15 cellular contexts compared by ENCODE assay signal in genomic region chr11:10520562-10520961, GRCh38. TPM values are rescaled to one million over a fixed set of nuclear protein-coding genes. Genes with fewer than 3 reads are reported as not detected.
A peak's percentile ranks its signal among the peaks of the same experiment; 100 is the strongest.
DNase-seq lines count a peak whose midpoint lies in the region; ATAC-seq, FAIRE-seq and TF ChIP-seq lines count a peak whose summit lies in the region.
"Had no signal": no experiment of that assay in that cellular context is flagged by ENCODE, and none has a peak within 500 bp of the region (broad histone marks: within the 10 kb centered on the region; RNA-seq: fewer than 3 reads in every experiment).

No MANE protein-coding gene starts in this region.

- H3K23ac ChIP-seq in IMR-90 (ENCODE audit: low read depth, low read length): no peak overlapping the region

- no peak overlapping the region for H3K4me2 ChIP-seq in IMR-90 (ENCODE audit: low read depth, low read length)
- no peak overlapping the region for H3K4me2 ChIP-seq in keratinocyte (ENCODE audit: control insufficient read depth, extremely low read depth, insufficient read depth, low read depth, low read length)
- H3K4me2 ChIP-seq: BLaER1 had no signal

- ATAC-seq in IMR-90 (ENCODE audit: low read depth) (no peak), GM19397 (IDR thresholded peaks at IDR 0.05; ENCODE audit: unreplicated experiment) (no peak)
- ATAC-seq: HepG2 had no signal

- no peak overlapping the region for H4K5ac ChIP-seq in IMR-90 (ENCODE audit: low read depth, low read length)

- no peak overlapping the region for H4K91ac ChIP-seq in IMR-90 (ENCODE audit: insufficient read depth, low read depth, low read length)

- no peak overlapping the region for H3K4ac ChIP-seq in IMR-90 (ENCODE audit: low read depth, low read length)

- TF ChIP-seq CTCF in IMR-90 (conservative IDR thresholded peaks at IDR 0.05; ENCODE audit: low read depth, low read length) (no peak), keratinocyte (optimal IDR thresholded peaks at IDR 0.05 in 1 of 3, IDR thresholded peaks at IDR 0.05 in 1 of 3, conservative IDR thresholded peaks at IDR 0.05 in 1 of 3; ENCODE audit: extremely low read depth in 1 of 3, insufficient read depth in 2 of 3, low read length in 3 of 3) (no peak), esophagus squamous epithelium (IDR thresholded peaks at IDR 0.05) (no peak)

- H2BK15ac ChIP-seq in IMR-90 (ENCODE audit: low read depth, low read length): no peak overlapping the region

- H3K36me3 ChIP-seq in IMR-90 (ENCODE audit: control insufficient read depth, insufficient read depth, low read length) (peaks cover 10% of the 10 kb centered on the region), keratinocyte (ENCODE audit: control insufficient read depth in 2 of 2, extremely low read depth in 1 of 2, insufficient read depth in 2 of 2, low read length in 2 of 2) (peaks cover 0 to 12% of the 10 kb centered on the region in 2 experiments), esophagus squamous epithelium (peaks cover 0 to 70% (median 5%) of the 10 kb centered on the region in 3 donors)

- no peak overlapping the region for H3K4me3 ChIP-seq in IMR-90 (ENCODE audit: insufficient read depth, low read depth, low read length)
- H3K4me3 ChIP-seq in keratinocyte (ENCODE audit: control insufficient read depth in 2 of 3, extremely low read depth in 1 of 3, insufficient read depth in 2 of 3, low read depth in 1 of 3, low read length in 3 of 3): no peak overlapping the region
- H3K4me3 ChIP-seq in esophagus squamous epithelium: no peak overlapping the region
- H3K4me3 ChIP-seq: BLaER1 had no signal

- TF ChIP-seq POLR2A in IMR-90 (IDR thresholded peaks at IDR 0.05; ENCODE audit: low read depth, low read length) (no peak), esophagus squamous epithelium (IDR thresholded peaks at IDR 0.05) (no peak)

- no peak overlapping the region for H2AK9ac ChIP-seq in IMR-90 (replicated peaks; ENCODE audit: low read depth, low read length, poor library complexity)

- no peak overlapping the region for H3K9ac ChIP-seq in IMR-90 (ENCODE audit: low read depth, low read length)
- H3K9ac ChIP-seq in keratinocyte (ENCODE audit: control insufficient read depth, extremely low read depth, insufficient read depth, low read length): no peak overlapping the region
- H3K9ac ChIP-seq: BLaER1 had no signal

- 0 out of 2 replicates have a peak, but pooled peaks cover 11% of the 10 kb centered on the region for H3K9me1 ChIP-seq in IMR-90 (ENCODE audit: insufficient read depth, low read length)
- H3K9me1 ChIP-seq in keratinocyte (ENCODE audit: control insufficient read depth, extremely low read depth, insufficient read depth, low read length): no peaks in the 10 kb centered on the region

- no peak overlapping the region for H2AFZ ChIP-seq in IMR-90 (replicated peaks; ENCODE audit: low read length, poor library complexity)
- no peak overlapping the region for H2AFZ ChIP-seq in keratinocyte (ENCODE audit: control insufficient read depth, low read length)

- no peak overlapping the region for H4K8ac ChIP-seq in IMR-90 (ENCODE audit: low read depth in 2 of 2, low read length in 2 of 2)

- H2AK5ac ChIP-seq in IMR-90 (ENCODE audit: low read depth, low read length): no peak overlapping the region

- DNase-seq in IMR-90 (no peak), keratinocyte (ENCODE audit: low read depth, low spot score) (no peak), NCI-H226 (no peak), esophagus squamous epithelium (lab: John Stamatoyannopoulos, UW) (no peak)
- DNase-seq: 8988T, AML-193, DMS53, GOT3, H9 had no signal

- H3K27me3 ChIP-seq in IMR-90 (ENCODE audit: control insufficient read depth, insufficient read depth, low read length): no peaks in the 10 kb centered on the region
- H3K27me3 ChIP-seq in keratinocyte (ENCODE audit: control insufficient read depth, extremely low read depth, insufficient read depth, low read length): no peaks in the 10 kb centered on the region
- no peaks in the 10 kb centered on the region for H3K27me3 ChIP-seq in esophagus squamous epithelium
- H3K27me3 ChIP-seq: BLaER1 had no signal

- intact Hi-C loops in IMR-90 (cut with micrococcal nuclease) (loop anchor here (10.0 kb wide), 1 partner anchor 196 kb away; no protein-coding TSS in a partner anchor), esophagus squamous epithelium (cut with DNase I) (no loop called here)

- H3K79me2 ChIP-seq in keratinocyte (ENCODE audit: control insufficient read depth, insufficient read depth, low read length): peaks cover 2% of the 10 kb centered on the region

- H2BK20ac ChIP-seq in IMR-90 (ENCODE audit: low read depth, low read length): no peak overlapping the region

- no peak overlapping the region for H2BK5ac ChIP-seq in IMR-90 (ENCODE audit: low read depth, low read length, poor library complexity, severe bottlenecking)

- H3K27ac ChIP-seq in IMR-90 (ENCODE audit: insufficient read depth, low read length) (no peak overlapping the region), cingulate gyrus (ENCODE audit: low read depth, low read length) (peak overlapping the region; percentile 92), keratinocyte (ENCODE audit: control insufficient read depth, insufficient read depth, low read length) (peak overlapping the region; percentile 70), temporal lobe (ENCODE audit: low read depth, low read length) (peak overlapping the region; percentile 98), esophagus squamous epithelium (peak overlapping the region in 1 of 4 donors; percentile 86)
- H3K27ac ChIP-seq: BLaER1 had no signal

- H3K79me1 ChIP-seq in IMR-90 (ENCODE audit: low read depth in 1 of 2, low read length in 2 of 2): peaks cover 0 to 16% of the 10 kb centered on the region in 2 experiments; a peak in 3 of 4 replicates

- WGBS in IMR-90 (ENCODE audit: extremely low coverage in 2 of 2, insufficient read length in 1 of 2), 2 experiments: no CpG with 5 or more reads among the region's 2 CpGs
- WGBS in esophagus squamous epithelium, 2 donors: 83 to 84% methylated on average over 2 of the region's 2 CpGs

- FAIRE-seq in keratinocyte (lab: Jason Lieb, UNC): no peak
- FAIRE-seq: HepG2, HTR-8/SVneo had no signal

- H3K56ac ChIP-seq in IMR-90 (ENCODE audit: extremely low read depth, insufficient read depth, low read length): no peak overlapping the region

- H3K4me1 ChIP-seq in IMR-90 (ENCODE audit: control insufficient read depth, insufficient read depth, low read length) (peaks cover 5% of the 10 kb centered on the region), keratinocyte (ENCODE audit: control insufficient read depth, extremely low read depth, insufficient read depth, low read length) (peaks cover 42% of the 10 kb centered on the region), esophagus squamous epithelium (peaks cover 0 to 58% (median 11%) of the 10 kb centered on the region in 3 donors)
- H3K4me1 ChIP-seq: BLaER1 had no signal

- POLR2A ChIA-PET in IMR-90 (lab: Charles Lee; ENCODE audit: unreplicated experiment): no interaction called here

- no peak overlapping the region for H3K18ac ChIP-seq in IMR-90 (ENCODE audit: low read depth, low read length)

- CTCF ChIA-PET in IMR-90 (lab: Yijun Ruan, JAX): interaction anchor here (0.8 to 1.2 kb wide), 2 partner anchors 215 to 216 kb away, joined by 3 read pairs; no protein-coding TSS in a partner anchor

- H3K14ac ChIP-seq in IMR-90 (replicated peaks; ENCODE audit: low read depth, low read length): no peak overlapping the region

- no peak for TF ChIP-seq RAD21 in IMR-90 (IDR thresholded peaks at IDR 0.05; ENCODE audit: low read length)

- dilution Hi-C loops in IMR-90 (cut with HindIII; ENCODE audit: low sequenced_read_pairs, unreplicated experiment) (loop anchor here (25.0 kb wide), 1 partner anchor 217 kb away; no protein-coding TSS in a partner anchor), keratinocyte (cut with MboI; ENCODE audit: extremely low pct_ligation_motif_present, low sequenced_read_pairs) (loop anchor here (25.0 kb wide), 1 partner anchor 217 kb away; no protein-coding TSS in a partner anchor)

- H4K20me1 ChIP-seq in IMR-90 (ENCODE audit: insufficient read depth, low read length) (no peaks in the 10 kb centered on the region), keratinocyte (ENCODE audit: control insufficient read depth, extremely low read depth, insufficient read depth, low read length) (no peaks in the 10 kb centered on the region)
- H4K20me1 ChIP-seq: BLaER1 had no signal

- H3K9me3 ChIP-seq in IMR-90 (ENCODE audit: control insufficient read depth, insufficient read depth, low read length): no peaks in the 10 kb centered on the region
- H3K9me3 ChIP-seq in keratinocyte (ENCODE audit: control insufficient read depth, low read depth, low read length): no peaks in the 10 kb centered on the region
- H3K9me3 ChIP-seq in esophagus squamous epithelium: no peaks in the 10 kb centered on the region
- H3K9me3 ChIP-seq: BLaER1 had no signal

- H2BK120ac ChIP-seq in IMR-90 (ENCODE audit: low read depth, low read length): no peak overlapping the region

- BruUV-seq in IMR-90 (replicated peaks; lab: Mats Ljungman, UMichigan): no TSS peak

- in situ Hi-C loops in IMR-90 (cut with MboI; ENCODE audit: low sequenced_read_pairs): no loop called here

RNA-seq across cellular contexts. Expression of gene RNF141, which starts 20.4 kb away (rescaled TPM):
- 18.6 and 34.2 TPM in 2 replicates for total RNA-seq in IMR-90 (2012; rRNA removed)
- 10.6 and 13.8 TPM in 2 replicates for polyA plus RNA-seq in IMR-90 (2012; rRNA removed)
- polyA plus RNA-seq in IMR-90 (2012; cell fraction: cytosol; rRNA removed): 2.1 and 3.4 TPM in 2 replicates
- polyA plus RNA-seq in IMR-90 (2012; cell fraction: nucleus; rRNA removed; ENCODE audit: low replicate concordance): 0.53 and 6.1 TPM in 2 replicates
- polyA plus RNA-seq in keratinocyte: 27.8 to 59.1 TPM (median 45.2 TPM) in 3 replicates
- polyA plus RNA-seq in keratinocyte (2011; ENCODE audit: low read depth): 56.1 TPM
- polyA plus RNA-seq in keratinocyte (2011; cell fraction: cytosol; rRNA removed): 26.5 and 45.6 TPM in 2 replicates
- 13.4 and 21.0 TPM in 2 replicates for polyA plus RNA-seq in keratinocyte (2011; cell fraction: nucleus; rRNA removed)
- 34.4 and 54.8 TPM in 2 replicates for polyA plus RNA-seq in keratinocyte (2012; ENCODE audit: low replicate concordance)
- polyA minus RNA-seq in keratinocyte: 9.1 to 40.1 TPM (median 34.0 TPM) in 3 replicates
- polyA minus RNA-seq in keratinocyte (2011; cell fraction: cytosol; rRNA and poly(A)+ RNA removed): 28.4 TPM
- 8.3 and 14.4 TPM in 2 replicates for polyA minus RNA-seq in keratinocyte (2011; cell fraction: nucleus; rRNA and poly(A)+ RNA removed)
- 64.7 TPM for total RNA-seq in temporal lobe
- total RNA-seq in esophagus squamous epithelium: 10 to 100 TPM; 51.7 to 88.4 (median 56.9) TPM

RNA-seq across cellular contexts. Expression of gene LYVE1, which starts 47.9 kb away (rescaled TPM):
- total RNA-seq in IMR-90 (2012; rRNA removed) (not detected in 2 replicates), temporal lobe (4.9 TPM), esophagus squamous epithelium (10 to 100 TPM in 2 of 4 donors, 1 to 10 TPM in 1, under 1 TPM in 1; 0.42 to 66.8 (median 21.6) TPM)
- polyA plus RNA-seq in IMR-90 (2012; rRNA removed) (not detected in 2 replicates), keratinocyte (not detected in 3 replicates)
- not detected in 2 replicates for polyA plus RNA-seq in IMR-90 (2012; cell fraction: cytosol; rRNA removed)
- 0.04 and 0.32 TPM in 2 replicates for polyA plus RNA-seq in IMR-90 (2012; cell fraction: nucleus; rRNA removed; ENCODE audit: low replicate concordance)
- not detected for polyA plus RNA-seq in keratinocyte (2011; ENCODE audit: low read depth)
- polyA plus RNA-seq in keratinocyte (2011; cell fraction: cytosol; rRNA removed): not detected in 2 replicates
- not detected in 2 replicates for polyA plus RNA-seq in keratinocyte (2011; cell fraction: nucleus; rRNA removed)
- not detected in 2 replicates for polyA plus RNA-seq in keratinocyte (2012; ENCODE audit: low replicate concordance)
- not detected in 3 replicates for polyA minus RNA-seq in keratinocyte
- polyA minus RNA-seq in keratinocyte (2011; cell fraction: cytosol; rRNA and poly(A)+ RNA removed): not detected
- polyA minus RNA-seq in keratinocyte (2011; cell fraction: nucleus; rRNA and poly(A)+ RNA removed): not detected in 2 replicates
- total RNA-seq: H9 had no signal
